8 cellular contexts compared by ENCODE assay signal in the genomic region with DNA sequence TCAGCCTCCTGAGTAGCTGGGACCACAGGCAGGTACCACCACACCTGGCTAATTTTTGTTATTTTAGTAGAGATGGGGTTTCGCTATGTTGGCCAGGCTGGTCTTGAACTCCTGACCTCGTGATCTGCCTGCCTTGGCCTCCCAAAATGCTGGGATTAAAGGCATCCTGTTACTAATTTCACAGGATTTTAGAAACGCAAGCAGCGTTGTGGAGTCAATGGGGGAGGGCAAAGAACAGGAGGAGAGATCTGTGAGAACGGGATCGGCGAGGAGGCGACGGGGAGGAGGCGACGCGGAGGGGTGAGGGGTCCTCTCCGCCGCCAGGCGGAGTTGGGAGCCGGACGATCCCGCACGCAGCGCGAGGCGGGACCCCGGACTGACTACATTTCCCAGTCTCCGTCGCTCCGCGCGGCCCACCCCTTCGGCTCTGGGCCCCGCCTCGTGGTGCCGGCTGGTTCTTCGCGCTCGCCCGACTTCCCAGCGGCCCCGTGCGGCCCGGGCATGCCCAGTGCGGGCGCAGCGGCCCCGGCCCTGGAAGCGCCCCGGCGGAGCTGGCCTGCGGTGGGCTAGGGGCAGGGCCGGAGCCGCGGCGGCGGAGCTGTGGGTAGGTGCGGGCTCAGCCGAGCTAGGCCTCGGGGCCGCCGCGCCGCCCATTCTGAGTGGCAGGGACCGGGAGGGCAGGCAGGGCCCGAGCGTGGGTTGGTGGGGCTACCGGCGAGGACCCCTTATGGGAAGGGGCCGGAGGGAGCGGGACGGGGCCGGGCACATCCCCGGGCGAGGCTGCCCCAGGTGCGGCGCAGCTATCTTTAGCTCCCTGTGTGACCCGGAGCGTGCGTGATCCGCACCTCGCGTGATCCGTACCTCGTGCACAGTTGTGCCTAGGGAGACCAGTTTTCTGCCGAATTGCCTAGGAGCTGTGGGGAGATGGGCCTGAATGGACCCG. TPM values are rescaled to one million over a fixed set of nuclear protein-coding genes. Genes with fewer than 3 reads are reported as not detected.
DNase-seq lines count a peak whose midpoint lies in the region; ATAC-seq and TF ChIP-seq lines count a peak whose summit lies in the region.

A gene (plus strand): TSS at position 508 of the 943 bp plus-strand sequence. CDS start 3,051 bp downstream, outside the sequence.

- H3K9ac ChIP-seq in SU-DHL-6 (ENCODE audit: low read length): peak within 1 kb of the TSS; percentile 97
- peak within 1 kb of the TSS; percentile 87 for H3K9ac ChIP-seq in parathyroid adenoma

- ATAC-seq in HG02642 (IDR thresholded peaks at IDR 0.05; ENCODE audit: poor library complexity, unreplicated experiment) (peak; percentile 96), Right ventricle myocardium superior (ENCODE audit: poor library complexity) (peak; percentile 100)

- 2 to 3% methylated on average over 27 to 29 of the region's 83 CpGs for WGBS in tibial nerve, 2 donors

- intact Hi-C loops in Right ventricle myocardium superior (cut with DNase I): loop anchor here (10.0 kb wide), 1 partner anchor 306 kb away; no protein-coding TSS in a partner anchor

- TF ChIP-seq CTCF in GM12872 (IDR thresholded peaks at IDR 0.05; ENCODE audit: insufficient read depth, low read depth, low read length) (peak; percentile 80), SU-DHL-6 (IDR thresholded peaks at IDR 0.05; ENCODE audit: insufficient read depth, low read length, poor library complexity, severe bottlenecking) (peak; percentile 25), parathyroid adenoma (IDR thresholded peaks at IDR 0.05) (peak; percentile 68), tibial nerve (IDR thresholded peaks at IDR 0.05) (peak; percentile 50 to 89 (median 79))

- no peaks in the 10 kb centered on the region for H4K20me1 ChIP-seq in SU-DHL-6 (ENCODE audit: low read depth, low read length)

- H2AFZ ChIP-seq in SU-DHL-6 (ENCODE audit: low read depth, low read length, severe bottlenecking) (peak within 1 kb of the TSS; percentile 77), parathyroid adenoma (peak within 1 kb of the TSS; percentile 91)

- peak; percentile 22 to 66 for TF ChIP-seq EP300 in tibial nerve (IDR thresholded peaks at IDR 0.05)

- peak within 1 kb of the TSS; percentile 72 for H3K4me3 ChIP-seq in SU-DHL-6 (ENCODE audit: insufficient read depth, low read length, poor library complexity, severe bottlenecking)
- H3K4me3 ChIP-seq in parathyroid adenoma (ENCODE audit: low read depth, low read length): peak within 1 kb of the TSS; percentile 77
- H3K4me3 ChIP-seq in tibial nerve: peak within 1 kb of the TSS; percentile 79 to 100 (median 94)

- no peaks in the 10 kb centered on the region for H3K36me3 ChIP-seq in SU-DHL-6 (ENCODE audit: low read length)
- H3K36me3 ChIP-seq in parathyroid adenoma (ENCODE audit: control insufficient read depth, insufficient read depth, low read length): no peaks in the 10 kb centered on the region
- H3K36me3 ChIP-seq in tibial nerve: peaks cover 0 to 17% (median 3%) of the 10 kb centered on the region in 3 donors

- H3K9me3 ChIP-seq in SU-DHL-6 (ENCODE audit: insufficient read depth, low read length): no peaks in the 10 kb centered on the region
- no peaks in the 10 kb centered on the region for H3K9me3 ChIP-seq in parathyroid adenoma (ENCODE audit: control insufficient read depth, low read length)
- no peaks in the 10 kb centered on the region for H3K9me3 ChIP-seq in tibial nerve

- H3K79me2 ChIP-seq in SU-DHL-6 (ENCODE audit: insufficient read depth, low read length) (peaks cover 16% of the 10 kb centered on the region), parathyroid adenoma (peaks cover 3% of the 10 kb centered on the region)

- H3K27ac ChIP-seq in SU-DHL-6 (ENCODE audit: low read depth, low read length): peak within 1 kb of the TSS; percentile 71
- peak within 1 kb of the TSS; percentile 87 for H3K27ac ChIP-seq in parathyroid adenoma
- peak within 1 kb of the TSS; percentile 69 to 96 (median 88) for H3K27ac ChIP-seq in tibial nerve

- H3K4me1 ChIP-seq in parathyroid adenoma (peaks cover 3% of the 10 kb centered on the region), tibial nerve (peaks cover 0 to 30% (median 12%) of the 10 kb centered on the region in 4 donors)

- peak within 1 kb of the TSS; percentile 93 for H3K4me2 ChIP-seq in SU-DHL-6 (ENCODE audit: low read depth, low read length, poor library complexity, severe bottlenecking)
- peak within 1 kb of the TSS; percentile 93 for H3K4me2 ChIP-seq in parathyroid adenoma (ENCODE audit: low read length)

- H3K9me2 ChIP-seq in SU-DHL-6 (replicated peaks; ENCODE audit: insufficient read depth, low read length): no peaks in the 10 kb centered on the region

- peak; percentile 95 for DNase-seq in NCI-H1105 (lab: John Stamatoyannopoulos, UW)
- DNase-seq in activated naive CD8-positive, alpha-beta T cell treated with anti-CD3 and anti-CD28 coated beads, Interleukin-2, amount 50 U/mL, for 16 hours (ENCODE audit: low read depth, low spot score): peak; percentile 82
- peak; percentile 96 for DNase-seq in Right ventricle myocardium superior
- peak; percentile 77 to 79 for DNase-seq in tibial nerve (ENCODE audit: low spot score in 2 of 2)

- peak; percentile 76 for TF ChIP-seq POLR2A in tibial nerve (IDR thresholded peaks at IDR 0.05)

- H3K27me3 ChIP-seq in SU-DHL-6 (ENCODE audit: low read length) (no peaks in the 10 kb centered on the region), parathyroid adenoma (ENCODE audit: control insufficient read depth, insufficient read depth, low read length) (no peaks in the 10 kb centered on the region), tibial nerve (no peaks in the 10 kb centered on the region)

- no peaks in the 10 kb centered on the region for H3F3A ChIP-seq in SU-DHL-6 (ENCODE audit: insufficient read depth)

RNA-seq across cellular contexts. Expression of the gene that starts here (rescaled TPM):
- total RNA-seq in Right ventricle myocardium superior (53.0 TPM), tibial nerve (10 to 100 TPM; 59.8 to 88.5 (median 76.1) TPM)

Comparison
In these comparisons a context has a peak if more than half of its experiments do, and no peak if none do; other contexts are left out.
1. Peak in every context shown above with its lines: DNase-seq, ATAC-seq, H3K4me3 ChIP-seq and H3K27ac ChIP-seq.
2. CTCF ChIP-seq: peak in every context shown above with its lines; median percentile 80 in GM12872; 79 in tibial nerve; 68 in parathyroid adenoma; 25 in SU-DHL-6.